Comparison of ENCODE assay signal across 18 cellular contexts in the genomic region with DNA sequence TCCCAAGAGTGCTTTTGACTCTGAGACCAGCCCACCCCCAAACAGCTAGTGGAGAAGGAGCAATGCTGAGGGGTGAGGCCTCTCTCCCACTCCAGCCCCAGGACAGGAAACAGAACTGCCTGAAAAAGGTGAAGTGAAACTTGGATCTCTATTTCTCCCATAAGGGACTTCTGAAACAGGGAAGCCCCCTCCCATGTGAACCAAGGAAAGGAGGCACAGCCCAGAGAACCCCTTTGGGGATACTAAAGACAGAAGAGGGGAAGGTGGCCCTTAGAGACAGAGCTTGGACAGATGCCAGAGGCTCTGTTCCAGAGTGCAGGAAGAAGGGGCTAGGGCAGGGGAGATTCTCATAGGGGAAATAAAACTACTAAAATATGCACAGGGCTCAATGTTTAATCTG. TPM values are rescaled to one million over a fixed set of nuclear protein-coding genes. Genes with fewer than 3 reads are reported as not detected.
DNase-seq lines count a peak whose midpoint lies in the region; ATAC-seq, FAIRE-seq and TF ChIP-seq lines count a peak whose summit lies in the region.
"Had no signal": no experiment of that assay in that cellular context is flagged by ENCODE, and none has a peak within 500 bp of the region (broad histone marks: within the 10 kb centered on the region; RNA-seq: fewer than 3 reads in every experiment).

No MANE protein-coding gene starts in this region.

- H2AFZ ChIP-seq in Loucy (ENCODE audit: low read length) (no peak overlapping the region), GM12878 (ENCODE audit: control insufficient read depth, low read depth, low read length) (no peak overlapping the region)

- peak overlapping the region; percentile 81 for H3K27ac ChIP-seq in GM12878 (ENCODE audit: control insufficient read depth, insufficient read depth)
- H3K27ac ChIP-seq: SK-N-MC, uterus had no signal

- H3K4me1 Mint-ChIP-seq in T-helper 2 cell treated with Interferon-gamma antibody and Interleukin-4, amounts not matched to agents 5 μg/mL and 100 μg/mL, for 36 hours (ENCODE audit: low read depth) = peaks cover 47% of the 10 kb centered on the region
- peaks cover 4% of the 10 kb centered on the region for H3K4me1 Mint-ChIP-seq in progenitor cell of endocrine pancreas (ENCODE audit: low read depth)

- no peaks in the 10 kb centered on the region for H3K9me3 Mint-ChIP-seq in T-helper 2 cell treated with Interferon-gamma antibody and Interleukin-4, amounts not matched to agents 5 μg/mL and 100 μg/mL, for 36 hours
- H3K9me3 Mint-ChIP-seq in progenitor cell of endocrine pancreas (ENCODE audit: low read depth) = no peaks in the 10 kb centered on the region

- CTCF ChIA-PET in GM12878 (lab: Yijun Ruan, JAX) = interaction anchor here (1.0 to 8.4 kb wide), 3 partner anchors 60 to 136 kb away, joined by 3 to 353 read pairs (median 3); a partner anchor contains a TSS

- H3F3A ChIP-seq in Loucy (ENCODE audit: low read depth) = no peaks in the 10 kb centered on the region

- peaks cover 43% of the 10 kb centered on the region for H3K36me3 Mint-ChIP-seq in T-helper 2 cell treated with Interferon-gamma antibody and Interleukin-4, amounts not matched to agents 5 μg/mL and 100 μg/mL, for 36 hours (ENCODE audit: low read depth)
- H3K36me3 Mint-ChIP-seq in progenitor cell of endocrine pancreas (ENCODE audit: insufficient read depth) = peaks cover 16% of the 10 kb centered on the region

- RAD21 ChIA-PET in GM12878 (lab: Charles Lee; ENCODE audit: unreplicated experiment) = interaction anchor here (0.9 to 8.7 kb wide), 4 partner anchors 8 to 134 kb away, joined by 3 to 198 read pairs (median 12); a partner anchor contains a TSS

- TF ChIP-seq CTCF in Loucy (conservative IDR thresholded peaks at IDR 0.05; ENCODE audit: low read length) (no peak), GM12878 (IDR thresholded peaks at IDR 0.05 in 2 of 3, conservative IDR thresholded peaks at IDR 0.05 in 1 of 3; ENCODE audit: control insufficient read depth in 2 of 3, extremely low read depth in 1 of 3, insufficient read depth in 1 of 3, low read depth in 3 of 3, low read length in 3 of 3) (no peak), progenitor cell of endocrine pancreas (IDR thresholded peaks at IDR 0.05; ENCODE audit: unreplicated experiment) (no peak)

- H3K27me3 ChIP-seq in Loucy (ENCODE audit: insufficient read depth, low read length, poor library complexity, severe bottlenecking) = no peaks in the 10 kb centered on the region
- H3K27me3 ChIP-seq in GM12878 (replicated peaks in 1 of 2; ENCODE audit: control insufficient read depth in 2 of 2, insufficient read depth in 2 of 2, low read length in 1 of 2) = no peaks in the 10 kb centered on the region
- H3K27me3 ChIP-seq: uterus had no signal

- H3K4me1 ChIP-seq in Loucy (ENCODE audit: insufficient read depth, low read length, poor library complexity, severe bottlenecking) = peaks cover 36% of the 10 kb centered on the region
- peaks cover 32% of the 10 kb centered on the region for H3K4me1 ChIP-seq in GM12878 (ENCODE audit: control insufficient read depth, insufficient read depth, low read length)

- H4K20me1 ChIP-seq in Loucy (ENCODE audit: insufficient read depth, low read length, poor library complexity, severe bottlenecking) (no peaks in the 10 kb centered on the region), GM12878 (ENCODE audit: control insufficient read depth, insufficient read depth) (no peaks in the 10 kb centered on the region)

- SMC1A ChIA-PET in GM12878 (lab: Charles Lee; ENCODE audit: uncharacterized antibody, unreplicated experiment) = interaction anchor here (0.6 to 11.1 kb wide), 2 partner anchors 60 to 132 kb away, joined by 3 to 282 read pairs; no protein-coding TSS in a partner anchor

- peak overlapping the region; percentile 66 for H3K4me3 Mint-ChIP-seq in T-helper 2 cell treated with Interferon-gamma antibody and Interleukin-4, amounts not matched to agents 5 μg/mL and 100 μg/mL, for 36 hours
- no peak overlapping the region for H3K4me3 Mint-ChIP-seq in progenitor cell of endocrine pancreas (ENCODE audit: low read depth)

- H3K4me3 ChIP-seq in Loucy (ENCODE audit: low read length, poor library complexity, severe bottlenecking) (no peak overlapping the region), GM12878 (no peak overlapping the region)
- H3K4me3 ChIP-seq: SK-N-MC, smooth muscle cell, uterus had no signal

- H3K27me3 Mint-ChIP-seq in T-helper 2 cell treated with Interferon-gamma antibody and Interleukin-4, amounts not matched to agents 5 μg/mL and 100 μg/mL, for 36 hours (ENCODE audit: low read depth) = no peaks in the 10 kb centered on the region
- no peaks in the 10 kb centered on the region for H3K27me3 Mint-ChIP-seq in progenitor cell of endocrine pancreas

- no peak for TF ChIP-seq RAD21 in GM12878 (IDR thresholded peaks at IDR 0.05; ENCODE audit: insufficient read depth, low read depth, low read length)

- no peak for TF ChIP-seq EP300 in GM12878 (IDR thresholded peaks at IDR 0.05; ENCODE audit: borderline replicate concordance in 1 of 2, control insufficient read depth in 1 of 2, low read depth in 2 of 2, low read length in 2 of 2)

- H3K79me2 ChIP-seq in Loucy (ENCODE audit: insufficient read depth, low read length) (peaks cover 24% of the 10 kb centered on the region; the same call in 1 of the 2 replicates), GM12878 (ENCODE audit: control insufficient read depth, insufficient read depth, low read length) (peaks cover 20% of the 10 kb centered on the region)

- POLR2A ChIA-PET in GM12878 (lab: Charles Lee) = interaction anchor here (0.7 to 1.0 kb wide), 2 partner anchors 31 to 306 kb away, joined by 3 to 5 read pairs; a partner anchor contains a TSS

- BruUV-seq in GM12878 (replicated peaks; lab: Mats Ljungman, UMichigan) = no TSS peak

- FAIRE-seq in GM12878 (lab: Jason Lieb, UNC) = no peak
- FAIRE-seq: GM19239, islet of Langerhans had no signal

- H3K36me3 ChIP-seq in Loucy (ENCODE audit: insufficient read depth, low read length) (no peaks in the 10 kb centered on the region), GM12878 (ENCODE audit: control insufficient read depth in 2 of 2, insufficient read depth in 2 of 2, low read length in 1 of 2) (peaks cover 5 to 6% of the 10 kb centered on the region in 2 experiments)
- H3K36me3 ChIP-seq: uterus had no signal

- H3K9ac ChIP-seq in Loucy (ENCODE audit: low read depth, low read length, poor library complexity, severe bottlenecking) (peak overlapping the region; percentile 37), GM12878 (ENCODE audit: control insufficient read depth, insufficient read depth, low read length) (peak overlapping the region; percentile 26; the same call in 1 of the 2 replicates)

- H3K4me2 ChIP-seq in Loucy (ENCODE audit: low read depth, low read length, poor library complexity, severe bottlenecking) (peak overlapping the region; percentile 35), GM12878 (ENCODE audit: control insufficient read depth, insufficient read depth) (peak overlapping the region; percentile 31)
- H3K4me2 ChIP-seq: smooth muscle cell had no signal

- H3K9me3 ChIP-seq in Loucy (ENCODE audit: insufficient read depth, low read depth, low read length) (no peaks in the 10 kb centered on the region), GM12878 (replicated peaks; ENCODE audit: control insufficient read depth, insufficient read depth, low read length) (no peaks in the 10 kb centered on the region)
- H3K9me3 ChIP-seq: uterus had no signal

- ATAC-seq in GM12878 = no peak

- H3K27ac Mint-ChIP-seq in T-helper 2 cell treated with Interferon-gamma antibody and Interleukin-4, amounts not matched to agents 5 μg/mL and 100 μg/mL, for 36 hours = peak overlapping the region; percentile 78
- H3K27ac Mint-ChIP-seq in progenitor cell of endocrine pancreas = peak overlapping the region; percentile 65

- in situ Hi-C loops in GM12878 (cut with MboI) = loop anchor here (5.0 kb wide), 2 partner anchors 62 to 137 kb away; no protein-coding TSS in a partner anchor

- no peak for TF ChIP-seq POLR2A in GM12878 (IDR thresholded peaks at IDR 0.05; ENCODE audit: low read depth, low read length)

- intact Hi-C loops in GM12878 (cut with micrococcal nuclease; ENCODE audit: unreplicated experiment) = no loop called here

- no peak for DNase-seq in T-helper 2 cell treated with Interferon-gamma antibody and Interleukin-4, amounts not matched to agents 5 μg/mL and 100 μg/mL, for 36 hours (ENCODE audit: low spot score)
- DNase-seq in T-helper 2 cell (no peak), GM12878 (ENCODE audit: low read depth, low spot score) (no peak), progenitor cell of endocrine pancreas (ENCODE audit: low spot score, unreplicated experiment) (no peak), NK-92 (lab: John Stamatoyannopoulos, UW; ENCODE audit: unreplicated experiment) (no peak), NCI-H1436 (lab: John Stamatoyannopoulos, UW) (no peak), NCI-H226 (no peak)
- DNase-seq: DMS79 treated with DMSO at 0.1 percent for 48 hours; NCI-H1417 treated with DMSO at 0.1 percent for 48 hours; NK-92 treated with Interleukin-12 subunit alpha and Interleukin-12 subunit beta, amount 100 ng/mL, for 24 hours; uterus had no signal

- H3K9me2 ChIP-seq in Loucy (replicated peaks; ENCODE audit: low read depth, low read length) = no peaks in the 10 kb centered on the region

RNA-seq across cellular contexts. Expression of a gene that starts 2.9 kb away (rescaled TPM):
- total RNA-seq in GM12878 (2013; cell fraction: nucleolus; rRNA removed) = 15.1 and 17.0 TPM in 2 replicates
- total RNA-seq in GM12878 (2014; rRNA removed) (13.6 and 14.4 TPM in 2 replicates), GM12878 (2014; rRNA removed; fragmentation: Illumina TruSeq; extraction: Trizol) (9.0 and 10.0 TPM in 2 replicates), GM12878 (2021) (5.4 and 6.2 TPM in 2 replicates), progenitor cell of endocrine pancreas (not detected in 2 replicates)
- 3.3 TPM for polyA plus RNA-seq in GM12878 (2011; ENCODE audit: low read depth)
- polyA plus RNA-seq in GM12878 (2011; rRNA removed) (12.9 and 16.7 TPM in 2 replicates), GM12878 (2014; fragmentation: Illumina TruSeq; extraction: Trizol) (7.4 and 7.7 TPM in 2 replicates), GM12878 (2014; fragmentation: Nextera tagmentation; extraction: Ambion mirVana) (10 to 100 TPM; 23.9 to 26.3 TPM), GM12878 (2014; rRNA removed) (12.1 and 14.8 TPM in 2 replicates), GM12878 (2016; fragmentation: Nextera tagmentation; extraction: Ambion mirVana) (10 to 100 TPM; 12.0 to 15.7 TPM)
- polyA plus RNA-seq in GM12878 (2011; cell fraction: cytosol; rRNA removed) = 27.1 and 29.4 TPM in 2 replicates
- polyA plus RNA-seq in GM12878 (2011; cell fraction: nucleus; rRNA removed) = 12.8 and 15.2 TPM in 2 replicates
- 4.4 and 7.0 TPM in 2 replicates for polyA plus RNA-seq in GM12878 (2012)
- polyA minus RNA-seq in GM12878 (2011; rRNA and poly(A)+ RNA removed) = 13.5 and 25.8 TPM in 2 replicates
- polyA minus RNA-seq in GM12878 (2011; cell fraction: cytosol; rRNA and poly(A)+ RNA removed) = 3.7 and 5.0 TPM in 2 replicates
- polyA minus RNA-seq in GM12878 (2011; cell fraction: nucleus; rRNA and poly(A)+ RNA removed) = 6.0 and 7.1 TPM in 2 replicates
- total RNA-seq: HT1080, myocyte, smooth muscle cell had no signal

RNA-seq across cellular contexts. Expression of a gene that starts 6.3 kb away (rescaled TPM):
- total RNA-seq in GM12878 (2013; cell fraction: nucleolus; rRNA removed) = 3.1 and 4.3 TPM in 2 replicates
- total RNA-seq in GM12878 (2014; rRNA removed) (10.4 and 12.8 TPM in 2 replicates), GM12878 (2014; rRNA removed; fragmentation: Illumina TruSeq; extraction: Trizol) (8.2 and 9.6 TPM in 2 replicates), GM12878 (2021) (7.8 and 8.0 TPM in 2 replicates), progenitor cell of endocrine pancreas (12.8 and 14.0 TPM in 2 replicates)
- 3.7 TPM for polyA plus RNA-seq in GM12878 (2011; ENCODE audit: low read depth)
- polyA plus RNA-seq in GM12878 (2011; rRNA removed) (5.1 and 6.1 TPM in 2 replicates), GM12878 (2014; fragmentation: Illumina TruSeq; extraction: Trizol) (9.2 and 10.1 TPM in 2 replicates), GM12878 (2014; fragmentation: Nextera tagmentation; extraction: Ambion mirVana) (1 to 10 TPM in 1 of 2 experiments, under 1 TPM in 1; 0.80 to 1.9 TPM), GM12878 (2014; rRNA removed) (7.5 and 9.2 TPM in 2 replicates), GM12878 (2016; fragmentation: Nextera tagmentation; extraction: Ambion mirVana) (1 to 10 TPM; 1.9 to 3.5 TPM)
- polyA plus RNA-seq in GM12878 (2011; cell fraction: cytosol; rRNA removed) = 3.9 and 4.1 TPM in 2 replicates
- polyA plus RNA-seq in GM12878 (2011; cell fraction: nucleus; rRNA removed) = 4.8 and 5.7 TPM in 2 replicates
- 5.0 and 6.5 TPM in 2 replicates for polyA plus RNA-seq in GM12878 (2012)
- 4.3 and 4.8 TPM in 2 replicates for polyA minus RNA-seq in GM12878 (2011; rRNA and poly(A)+ RNA removed)
- 1.3 and 2.9 TPM in 2 replicates for polyA minus RNA-seq in GM12878 (2011; cell fraction: cytosol; rRNA and poly(A)+ RNA removed)
- polyA minus RNA-seq in GM12878 (2011; cell fraction: nucleus; rRNA and poly(A)+ RNA removed) = 1.5 and 2.6 TPM in 2 replicates

RNA-seq across cellular contexts. Expression of a gene that starts 6.6 kb away (rescaled TPM):
- total RNA-seq in GM12878 (2013; cell fraction: nucleolus; rRNA removed) = 29.2 and 35.2 TPM in 2 replicates
- total RNA-seq in GM12878 (2014; rRNA removed) (70.8 and 80.8 TPM in 2 replicates), GM12878 (2014; rRNA removed; fragmentation: Illumina TruSeq; extraction: Trizol) (55.3 and 66.5 TPM in 2 replicates), GM12878 (2021) (47.6 and 51.0 TPM in 2 replicates), progenitor cell of endocrine pancreas (47.1 and 52.0 TPM in 2 replicates)
- polyA plus RNA-seq in GM12878 (2011; ENCODE audit: low read depth) = 56.3 TPM
- polyA plus RNA-seq in GM12878 (2011; rRNA removed) (19.7 and 25.8 TPM in 2 replicates), GM12878 (2014; fragmentation: Illumina TruSeq; extraction: Trizol) (55.5 and 89.7 TPM in 2 replicates), GM12878 (2014; fragmentation: Nextera tagmentation; extraction: Ambion mirVana) (100 to 1,000 TPM; 191 to 207 TPM), GM12878 (2014; rRNA removed) (43.0 and 45.1 TPM in 2 replicates), GM12878 (2016; fragmentation: Nextera tagmentation; extraction: Ambion mirVana) (10 to 100 TPM; 83.0 to 87.4 TPM)
- 26.1 and 31.0 TPM in 2 replicates for polyA plus RNA-seq in GM12878 (2011; cell fraction: cytosol; rRNA removed)
- 42.0 and 45.0 TPM in 2 replicates for polyA plus RNA-seq in GM12878 (2011; cell fraction: nucleus; rRNA removed)
- 51.0 and 59.7 TPM in 2 replicates for polyA plus RNA-seq in GM12878 (2012)
- polyA minus RNA-seq in GM12878 (2011; rRNA and poly(A)+ RNA removed) = 15.1 and 21.2 TPM in 2 replicates
- polyA minus RNA-seq in GM12878 (2011; cell fraction: cytosol; rRNA and poly(A)+ RNA removed) = 7.3 and 13.4 TPM in 2 replicates
- 11.5 and 17.4 TPM in 2 replicates for polyA minus RNA-seq in GM12878 (2011; cell fraction: nucleus; rRNA and poly(A)+ RNA removed)

RNA-seq across cellular contexts. Expression of a gene that starts 12.9 kb away (rescaled TPM):
- total RNA-seq in GM12878 (2013; cell fraction: nucleolus; rRNA removed) = 0.56 and 1.1 TPM in 2 replicates
- total RNA-seq in GM12878 (2014; rRNA removed) (0.11 and 0.73 TPM in 2 replicates), GM12878 (2014; rRNA removed; fragmentation: Illumina TruSeq; extraction: Trizol) (0.18 and 0.32 TPM in 2 replicates), GM12878 (2021) (1.4 and 1.6 TPM in 2 replicates), progenitor cell of endocrine pancreas (31.5 and 34.0 TPM in 2 replicates)
- polyA plus RNA-seq in GM12878 (2011; ENCODE audit: low read depth) = 0.18 TPM
- polyA plus RNA-seq in GM12878 (2011; rRNA removed) (0.07 and 0.18 TPM in 2 replicates), GM12878 (2014; fragmentation: Illumina TruSeq; extraction: Trizol) (0.10 and 0.29 TPM in 2 replicates), GM12878 (2014; fragmentation: Nextera tagmentation; extraction: Ambion mirVana) (under 1 TPM in 1 of 2 experiments, not detected in 1; 0.22 TPM), GM12878 (2014; rRNA removed) (1.1 and 2.2 TPM in 2 replicates), GM12878 (2016; fragmentation: Nextera tagmentation; extraction: Ambion mirVana) (under 1 TPM; 0.13 to 0.34 TPM)
- 0.06 and 0.12 TPM in 2 replicates for polyA plus RNA-seq in GM12878 (2011; cell fraction: cytosol; rRNA removed)
- polyA plus RNA-seq in GM12878 (2011; cell fraction: nucleus; rRNA removed) = 1.5 and 1.6 TPM in 2 replicates
- 0.62 and 1.5 TPM in 2 replicates for polyA plus RNA-seq in GM12878 (2012)
- polyA minus RNA-seq in GM12878 (2011; rRNA and poly(A)+ RNA removed) = 0.05 TPM in 1 of 2 replicates, not detected in the other
- not detected in 2 replicates for polyA minus RNA-seq in GM12878 (2011; cell fraction: cytosol; rRNA and poly(A)+ RNA removed)
- polyA minus RNA-seq in GM12878 (2011; cell fraction: nucleus; rRNA and poly(A)+ RNA removed) = 0.48 TPM in 1 of 2 replicates, not detected in the other

RNA-seq across cellular contexts. Expression of a gene that starts 16.4 kb away (rescaled TPM):
- total RNA-seq in GM12878 (2013; cell fraction: nucleolus; rRNA removed) = not detected in 2 replicates
- total RNA-seq in GM12878 (2014; rRNA removed) (0.38 and 0.56 TPM in 2 replicates), GM12878 (2014; rRNA removed; fragmentation: Illumina TruSeq; extraction: Trizol) (not detected in 2 replicates), GM12878 (2021) (1.2 TPM in 1 of 2 replicates, not detected in the other), progenitor cell of endocrine pancreas (1.5 and 2.0 TPM in 2 replicates)
- not detected for polyA plus RNA-seq in GM12878 (2011; ENCODE audit: low read depth)
- polyA plus RNA-seq in GM12878 (2011; rRNA removed) (0.98 and 1.4 TPM in 2 replicates), GM12878 (2014; fragmentation: Illumina TruSeq; extraction: Trizol) (0.38 and 1.1 TPM in 2 replicates), GM12878 (2014; fragmentation: Nextera tagmentation; extraction: Ambion mirVana) (under 1 TPM; 0.45 to 0.51 TPM), GM12878 (2014; rRNA removed) (0.41 and 0.43 TPM in 2 replicates), GM12878 (2016; fragmentation: Nextera tagmentation; extraction: Ambion mirVana) (under 1 TPM; 0.30 to 0.50 TPM)
- 0.15 and 0.69 TPM in 2 replicates for polyA plus RNA-seq in GM12878 (2011; cell fraction: cytosol; rRNA removed)
- 2.1 and 2.4 TPM in 2 replicates for polyA plus RNA-seq in GM12878 (2011; cell fraction: nucleus; rRNA removed)
- polyA plus RNA-seq in GM12878 (2012) = 0.39 and 1.8 TPM in 2 replicates
- 3.8 TPM in 1 of 2 replicates, not detected in the other for polyA minus RNA-seq in GM12878 (2011; rRNA and poly(A)+ RNA removed)
- polyA minus RNA-seq in GM12878 (2011; cell fraction: cytosol; rRNA and poly(A)+ RNA removed) = not detected in 2 replicates
- polyA minus RNA-seq in GM12878 (2011; cell fraction: nucleus; rRNA and poly(A)+ RNA removed) = not detected in 2 replicates
- total RNA-seq: smooth muscle cell had no signal
